In the genomic region with DNA sequence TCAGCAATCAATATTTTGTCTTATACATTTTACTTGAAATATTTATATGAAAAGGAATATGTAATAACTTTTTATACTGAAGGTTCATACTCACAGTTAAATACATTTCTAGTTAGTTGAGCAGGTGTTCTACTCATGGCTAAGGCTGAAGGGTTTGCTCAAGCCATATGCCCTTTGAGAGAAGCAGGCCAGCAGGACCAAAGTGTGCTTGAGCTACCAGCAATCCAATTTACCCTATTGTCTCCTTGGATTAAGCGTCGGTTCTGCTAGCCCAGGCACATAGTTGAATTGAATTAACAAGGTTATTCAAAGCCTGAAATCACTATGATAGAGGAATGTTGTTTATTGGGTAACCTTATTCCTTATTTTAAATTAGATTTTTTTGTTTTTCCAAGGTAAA, we compare ENCODE assay signal across 22 cellular contexts.
"Had no signal": no experiment of that assay in that cellular context is flagged by ENCODE, and none has a peak within 500 bp of the region (broad histone marks: within the 10 kb centered on the region; RNA-seq: fewer than 3 reads in every experiment).

No MANE protein-coding gene starts in this region.

- H3K27ac ChIP-seq: left ventricle myocardium inferior, transverse colon had no signal

- H3K27ac Mint-ChIP-seq: activated naive CD8-positive, alpha-beta T cell; activated T-helper 2 cell treated with anti-CD3 and anti-CD28 coated beads, Interferon-gamma antibody, Interleukin-2, Interleukin-4, amounts not matched to agents 10 μg/mL and 5 μg/mL and 100 μg/mL, durations not matched to agents 14 hours and 24 hours and 36 hours; naive thymus-derived CD4-positive, alpha-beta T cell; stimulated activated naive B cell treated with anti-CD40 and anti-IgM and Interleukin-4, amounts not matched to agents 10 μg/mL and 1 μg/mL and 100 μg/mL, for 72 hours; WTC11 had no signal

- H3K36me3 ChIP-seq: left ventricle myocardium inferior, transverse colon had no signal

- H3K4me3 ChIP-seq: left ventricle myocardium inferior, transverse colon had no signal

- H3K4me1 Mint-ChIP-seq: naive thymus-derived CD4-positive, alpha-beta T cell; neural crest cell; stimulated activated naive B cell treated with anti-CD40 and anti-IgM and Interleukin-4, amounts not matched to agents 10 μg/mL and 1 μg/mL and 100 μg/mL, for 72 hours; WTC11 had no signal

- ATAC-seq: activated T-cell treated with anti-CD3 and anti-CD28 coated beads, Interleukin-2, amount 50 U/mL, for 4 hours; naive thymus-derived CD4-positive, alpha-beta T cell; sciatic nerve; stimulated activated naive B cell treated with anti-CD40 and anti-IgM and Interleukin-4, amounts not matched to agents 10 μg/mL and 1 μg/mL and 100 μg/mL, for 72 hours; WTC11 had no signal

- H3K4me3 Mint-ChIP-seq: activated naive CD8-positive, alpha-beta T cell; activated T-cell treated with anti-CD3 and anti-CD28 coated beads, Interleukin-2, amount 50 U/mL, for 4 hours; naive thymus-derived CD4-positive, alpha-beta T cell; neural crest cell; stimulated activated naive B cell treated with anti-CD40 and anti-IgM and Interleukin-4, amounts not matched to agents 10 μg/mL and 1 μg/mL and 100 μg/mL, for 72 hours; WTC11 had no signal

- H3K9me3 ChIP-seq: transverse colon had no signal

- H3K9me3 Mint-ChIP-seq: activated T-cell treated with anti-CD3 and anti-CD28 coated beads, Interleukin-2, amount 50 U/mL, for 4 hours; activated T-helper 2 cell treated with anti-CD3 and anti-CD28 coated beads, Interferon-gamma antibody, Interleukin-2, Interleukin-4, amounts not matched to agents 10 μg/mL and 5 μg/mL and 100 μg/mL, durations not matched to agents 14 hours and 24 hours and 36 hours; neural crest cell; WTC11 had no signal

- DNase-seq: activated CD8-positive, alpha-beta memory T cell treated with anti-CD3 and anti-CD28 coated beads, Interleukin-2, amount 50 U/mL, for 48 hours; activated naive CD4-positive, alpha-beta T cell; activated T-cell treated with anti-CD3 and anti-CD28 coated beads, Interleukin-2, amount 50 U/mL, for 4 hours; central memory CD4-positive, alpha-beta T cell; effector memory CD4-positive, alpha-beta T cell; foreskin melanocyte; hippocampal formation; kidney glomerular epithelial cell; left ventricle myocardium inferior; naive thymus-derived CD4-positive, alpha-beta T cell; posterior cingulate gyrus; small intestine; stimulated activated CD4-positive, alpha-beta T cell treated with anti-CD3 and anti-CD28 coated beads, Interleukin-15, amount 100 ng/mL, for 24 hours; stimulated activated CD4-positive, alpha-beta T cell treated with anti-CD3 and anti-CD28 coated beads, Interleukin-2, amount 100 ng/mL, for 48 hours; stimulated activated CD8-positive, alpha-beta memory T cell treated with anti-CD3 and anti-CD28 coated beads, Interleukin-4, amount 100 ng/mL, for 48 hours; stimulated activated naive B cell treated with anti-CD40 and anti-IgM and Interleukin-4, amounts not matched to agents 10 μg/mL and 1 μg/mL and 100 μg/mL, for 72 hours; transverse colon had no signal

- H3K27me3 Mint-ChIP-seq: stimulated activated naive B cell treated with anti-CD40 and anti-IgM and Interleukin-4, amounts not matched to agents 10 μg/mL and 1 μg/mL and 100 μg/mL, for 72 hours had no signal

- H3K36me3 Mint-ChIP-seq: activated naive CD8-positive, alpha-beta T cell; naive thymus-derived CD4-positive, alpha-beta T cell; stimulated activated naive B cell treated with anti-CD40 and anti-IgM and Interleukin-4, amounts not matched to agents 10 μg/mL and 1 μg/mL and 100 μg/mL, for 72 hours; WTC11 had no signal

- H3K4me1 ChIP-seq: left ventricle myocardium inferior, transverse colon had no signal
